Comparison of ENCODE assay signal across 1 cellular context in genomic region chr3:150811984-150812383, GRCh38.
TF ChIP-seq lines count a peak whose summit lies in the region.

No MANE protein-coding gene starts in this region.

TF ChIP-seq in GM23338, 12 proteins besides CTCF, POLR2A, EP300 and RAD21 (continued from another document):
- no peak for TF ChIP-seq ZNF462 (CRISPR knock-in tag; IDR thresholded peaks at IDR 0.05)
- TF ChIP-seq CREB1 (CRISPR knock-in tag; IDR thresholded peaks at IDR 0.05; ENCODE audit: low read depth), result no peak
- TF ChIP-seq EZH2phosphoT487 (IDR thresholded peaks at IDR 0.05; ENCODE audit: unreplicated experiment), result no peak
- no peak for TF ChIP-seq POLR2AphosphoS5 (IDR thresholded peaks at IDR 0.05; ENCODE audit: low read depth)
